In genomic region chr19:45138303-45138751, GRCh38 we compare ENCODE assay signal across 15 cellular contexts. TPM values are rescaled to one million over a fixed set of nuclear protein-coding genes. Genes with fewer than 3 reads are reported as not detected.
DNase-seq lines count a peak whose midpoint lies in the region; FAIRE-seq and TF ChIP-seq lines count a peak whose summit lies in the region.
"Had no signal": no experiment of that assay in that cellular context is flagged by ENCODE, and none has a peak within 500 bp of the region (broad histone marks: within the 10 kb centered on the region; RNA-seq: fewer than 3 reads in every experiment).

No MANE protein-coding gene starts in this region.

- H3K79me1 ChIP-seq in mesendoderm (ENCODE audit: low read length) = peaks cover 4% of the 10 kb centered on the region

- WGBS in ovary, 3 donors = 84 to 86% (median 84%) methylated on average over 11 of the region's 11 CpGs
- WGBS in mesendoderm (ENCODE audit: extremely low coverage, insufficient coverage, low lambda C conversion rate) = no CpG with 5 or more reads among the region's 11 CpGs

- no peak overlapping the region for H2BK120ac ChIP-seq in mesendoderm (ENCODE audit: low read depth, low read length)

- no peak overlapping the region for H3K18ac ChIP-seq in mesendoderm (ENCODE audit: low read length)

- no peak for FAIRE-seq in GM12891 (lab: Jason Lieb, UNC)
- FAIRE-seq: astrocyte had no signal

- H3K27ac ChIP-seq in MM.1S (ENCODE audit: low read length) (peak overlapping the region; percentile 97), ovary (no peak overlapping the region), mesendoderm (ENCODE audit: low read depth, low read length) (no peak overlapping the region)
- H3K27ac ChIP-seq: vagina, WERI-Rb-1 had no signal

- H2AFZ ChIP-seq in MM.1S (ENCODE audit: low read length) = no peak overlapping the region

- H3K4me1 ChIP-seq in MM.1S (ENCODE audit: low read length) = peaks cover 33% of the 10 kb centered on the region
- H3K4me1 ChIP-seq in ovary (ENCODE audit: insufficient read depth) = no peaks in the 10 kb centered on the region
- no peaks in the 10 kb centered on the region for H3K4me1 ChIP-seq in mesendoderm (ENCODE audit: control insufficient read depth, low read depth, low read length)
- H3K4me1 ChIP-seq: vagina had no signal

- peaks cover 28% of the 10 kb centered on the region for H3F3A ChIP-seq in MM.1S (ENCODE audit: insufficient read depth, low read length)

- H3K56ac ChIP-seq in mesendoderm (ENCODE audit: low read length) = no peak overlapping the region

- no peak overlapping the region for H4K8ac ChIP-seq in mesendoderm (ENCODE audit: low read depth, low read length)

- H4K5ac ChIP-seq in mesendoderm (ENCODE audit: low read length) = no peak overlapping the region

- H3K9me3 ChIP-seq in MM.1S (replicated peaks; ENCODE audit: insufficient read depth, low read length) (no peaks in the 10 kb centered on the region), ovary (no peaks in the 10 kb centered on the region)
- H3K9me3 ChIP-seq: stomach, vagina had no signal

- peaks cover 67% of the 10 kb centered on the region for H3K79me2 ChIP-seq in MM.1S (ENCODE audit: low read length)
- H3K79me2 ChIP-seq in mesendoderm (ENCODE audit: control insufficient read depth, insufficient read depth, low read length) = no peaks in the 10 kb centered on the region

- intact Hi-C loops in ovary (cut with DNase I) = no loop called here

- H2AK5ac ChIP-seq in mesendoderm (ENCODE audit: low read length) = no peak overlapping the region

- no peaks in the 10 kb centered on the region for H4K20me1 ChIP-seq in MM.1S (ENCODE audit: insufficient read depth, low read length)

- no peak for TF ChIP-seq EP300 in ovary (IDR thresholded peaks at IDR 0.05)

- H3K9me2 ChIP-seq in MM.1S (replicated peaks; ENCODE audit: insufficient read depth, low read length) = no peaks in the 10 kb centered on the region

- H3K9ac ChIP-seq in MM.1S (ENCODE audit: low read length) (peak overlapping the region; percentile 48), mesendoderm (ENCODE audit: low read length) (no peak overlapping the region)

- peak; percentile 57 for DNase-seq in GM12891 (ENCODE audit: insufficient read length, low spot score)
- DNase-seq in MM.1S = no peak
- DNase-seq in erythroblast (lab: John Stamatoyannopoulos, UW) = peak; percentile 33 to 39
- no peak for DNase-seq in ovary
- DNase-seq in medulla oblongata (ENCODE audit: extremely low spot score) = no peak
- DNase-seq in mesendoderm = no peak
- DNase-seq: activated CD8-positive, alpha-beta memory T cell treated with anti-CD3 and anti-CD28 coated beads for 24 hours; cortex of kidney; immature natural killer cell; retina; stomach; WERI-Rb-1 had no signal

- no peak overlapping the region for H3K4ac ChIP-seq in mesendoderm (ENCODE audit: low read depth, low read length)

- no peaks in the 10 kb centered on the region for H3K27me3 ChIP-seq in MM.1S (replicated peaks; ENCODE audit: insufficient read depth, low read length)
- no peaks in the 10 kb centered on the region for H3K27me3 ChIP-seq in ovary
- no peaks in the 10 kb centered on the region for H3K27me3 ChIP-seq in mesendoderm (ENCODE audit: insufficient read depth, low read length, poor library complexity)
- H3K27me3 ChIP-seq: stomach, vagina had no signal

- H3K23ac ChIP-seq in mesendoderm (ENCODE audit: low read length) = no peak overlapping the region

- H3K4me3 ChIP-seq in MM.1S (ENCODE audit: low read length) = peak overlapping the region; percentile 15; the same call in 1 of the 2 replicates
- H3K4me3 ChIP-seq in ovary = no peak overlapping the region
- H3K4me3 ChIP-seq in mesendoderm (ENCODE audit: low read length) = no peak overlapping the region
- H3K4me3 ChIP-seq: stomach, vagina had no signal

- no peak for TF ChIP-seq POLR2A in GM12891 (IDR thresholded peaks at IDR 0.05; ENCODE audit: low read depth, low read length)
- TF ChIP-seq POLR2A in erythroblast (IDR thresholded peaks at IDR 0.05; ENCODE audit: low read length) = no peak
- no peak for TF ChIP-seq POLR2A in ovary (IDR thresholded peaks at IDR 0.05)

- H3K4me2 ChIP-seq in MM.1S (ENCODE audit: low read depth, low read length) (peak overlapping the region; percentile 92), mesendoderm (ENCODE audit: low read length) (no peak overlapping the region)

- H2BK5ac ChIP-seq in mesendoderm (ENCODE audit: low read length) = no peak overlapping the region

- TF ChIP-seq CTCF in MM.1S (IDR thresholded peaks at IDR 0.05; ENCODE audit: low read length) (no peak), ovary (IDR thresholded peaks at IDR 0.05) (no peak)

- no peak overlapping the region for H2BK15ac ChIP-seq in mesendoderm (replicated peaks; ENCODE audit: low read depth)

- H3K36me3 ChIP-seq in MM.1S (replicated peaks; ENCODE audit: insufficient read depth, low read length) (no peaks in the 10 kb centered on the region), ovary (no peaks in the 10 kb centered on the region), mesendoderm (ENCODE audit: control insufficient read depth, insufficient read depth, low read length) (peaks cover 1% of the 10 kb centered on the region)

TF ChIP-seq in GM12891, 5 proteins besides CTCF, POLR2A, EP300 and RAD21:
- TF ChIP-seq POLR2AphosphoS5 (IDR thresholded peaks at IDR 0.05; ENCODE audit: low read depth, low read length) (no peak), SPI1 (IDR thresholded peaks at IDR 0.05; ENCODE audit: low read depth, low read length) (no peak), POU2F2 (IDR thresholded peaks at IDR 0.05; ENCODE audit: low read depth, low read length) (no peak), PAX5 (IDR thresholded peaks at IDR 0.05; ENCODE audit: insufficient read depth, low read length, severe bottlenecking) (no peak), TAF1 (IDR thresholded peaks at IDR 0.05; ENCODE audit: low read depth, low read length) (no peak)

RNA-seq across cellular contexts. Expression of gene NKPD1, which starts 22.5 kb away (rescaled TPM):
- 0.05 TPM for polyA plus RNA-seq in GM12891 (2012; ENCODE audit: low read depth, missing spikeins)
- under 1 TPM; 0.15 to 0.57 (median 0.20) TPM for total RNA-seq in ovary
- polyA plus RNA-seq in ovary = under 1 TPM in 1 of 2 donors, not detected in 1; 0.11 TPM
- polyA plus RNA-seq in mesendoderm (2013, experiment 1 of 2) = 0.01 TPM
- 0.03 TPM for polyA plus RNA-seq in mesendoderm (2013, experiment 2 of 2)
- total RNA-seq: astrocyte, epithelial cell of proximal tubule, stomach had no signal

RNA-seq across cellular contexts. Expression of gene TRAPPC6A, which starts 39.7 kb away (rescaled TPM):
- 106 TPM for polyA plus RNA-seq in GM12891 (2012; ENCODE audit: low read depth, missing spikeins)
- total RNA-seq in ovary = 10 to 100 TPM; 14.2 to 32.9 (median 23.4) TPM
- 10 to 100 TPM in 1 of 2 donors, 1 to 10 TPM in 1; 1.8 to 33.7 TPM for polyA plus RNA-seq in ovary
- polyA plus RNA-seq in mesendoderm (2013, experiment 1 of 2) = 17.1 TPM
- polyA plus RNA-seq in mesendoderm (2013, experiment 2 of 2) = 16.6 TPM

RNA-seq across cellular contexts. Expression of gene BLOC1S3, which starts 40.3 kb away (rescaled TPM):
- 5.4 TPM for polyA plus RNA-seq in GM12891 (2012; ENCODE audit: low read depth, missing spikeins)
- total RNA-seq in ovary = 10 to 100 TPM in 4 of 7 donors, 1 to 10 TPM in 3; 4.1 to 12.6 (median 11.9) TPM
- polyA plus RNA-seq in ovary = 10 to 100 TPM in 1 of 2 donors, 1 to 10 TPM in 1; 5.2 to 11.3 TPM
- polyA plus RNA-seq in mesendoderm (2013, experiment 1 of 2) = 2.1 TPM
- 2.2 TPM for polyA plus RNA-seq in mesendoderm (2013, experiment 2 of 2)

RNA-seq across cellular contexts. Expression of gene PPP1R37, which starts 45.3 kb away (rescaled TPM):
- polyA plus RNA-seq in GM12891 (2012; ENCODE audit: low read depth, missing spikeins) = 9.5 TPM
- total RNA-seq in ovary = 10 to 100 TPM; 18.5 to 28.4 (median 23.1) TPM
- 10 to 100 TPM in 1 of 2 donors, 1 to 10 TPM in 1; 5.5 to 19.5 TPM for polyA plus RNA-seq in ovary
- 10.0 TPM for polyA plus RNA-seq in mesendoderm (2013, experiment 1 of 2)
- polyA plus RNA-seq in mesendoderm (2013, experiment 2 of 2) = 10.7 TPM

RNA-seq across cellular contexts. Expression of gene GEMIN7, which starts 59.3 kb away (rescaled TPM):
- 43.2 TPM for polyA plus RNA-seq in GM12891 (2012; ENCODE audit: low read depth, missing spikeins)
- 10 to 100 TPM; 10.4 to 16.0 (median 12.1) TPM for total RNA-seq in ovary
- 10 to 100 TPM in 1 of 2 donors, 1 to 10 TPM in 1; 9.7 to 11.7 TPM for polyA plus RNA-seq in ovary
- polyA plus RNA-seq in mesendoderm (2013, experiment 1 of 2) = 31.9 TPM
- 35.0 TPM for polyA plus RNA-seq in mesendoderm (2013, experiment 2 of 2)

Comparison
In these comparisons a context has a peak if more than half of its experiments do, and no peak if none do; other contexts are left out.
1. DNase-seq: peak in GM12891 (single experiment) and erythroblast (2 of 2); none in MM.1S (single experiment), ovary (0 of 5), medulla oblongata (single experiment) and mesendoderm (single experiment).